Comparison of ENCODE assay signal across 8 cellular contexts in the genomic region with DNA sequence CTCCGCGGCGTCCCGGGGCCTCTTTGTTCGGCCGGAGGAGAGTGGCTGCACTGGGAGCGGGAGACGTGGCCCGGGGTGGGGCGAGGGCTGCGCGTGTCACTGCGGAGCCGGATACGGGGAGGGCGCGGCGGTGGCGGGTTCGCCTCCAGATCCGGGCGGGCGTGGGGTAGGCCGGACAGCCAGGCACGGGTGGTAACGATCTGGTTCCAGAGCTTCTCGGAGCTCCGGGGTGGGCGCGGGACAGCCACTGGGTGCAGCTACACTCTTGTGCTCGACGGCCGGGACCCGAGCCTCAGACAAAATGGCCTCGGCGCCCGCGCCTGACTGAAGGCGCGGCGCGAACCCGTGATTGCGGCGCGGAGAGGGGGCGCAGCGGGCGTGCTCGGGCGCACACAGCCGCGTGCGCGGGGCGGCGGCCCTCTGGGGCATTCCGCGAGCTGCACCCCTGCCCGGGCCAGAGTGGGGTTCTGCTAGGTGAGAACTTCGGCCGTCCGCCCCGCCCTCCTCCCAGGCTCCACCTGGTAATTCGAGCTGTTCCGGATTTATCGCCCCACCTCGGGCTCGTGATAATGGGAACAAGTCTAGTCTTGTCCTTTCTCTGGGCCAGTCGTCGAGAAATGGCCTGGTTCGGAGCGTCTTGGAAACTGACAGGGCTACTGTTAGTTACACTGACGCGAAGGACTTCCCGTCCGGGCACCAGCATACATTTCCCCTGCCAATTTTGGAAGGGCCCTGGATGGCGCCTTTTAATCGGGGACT. TPM values are rescaled to one million over a fixed set of nuclear protein-coding genes. Genes with fewer than 3 reads are reported as not detected.
DNase-seq lines count a peak whose midpoint lies in the region; ATAC-seq, FAIRE-seq and TF ChIP-seq lines count a peak whose summit lies in the region.

No MANE protein-coding gene starts in this region.

- in situ Hi-C loops in transverse colon (cut with MboI; ENCODE audit: low pct_ligation_motif_present in 1 of 4, low pct_unique_long_range_greater_than_20kb in 1 of 4, low sequenced_read_pairs in 3 of 4): no loop called here

- TF ChIP-seq CTCF in pancreas (IDR thresholded peaks at IDR 0.05) (no peak), transverse colon (IDR thresholded peaks at IDR 0.05) (no peak)

- H3K36me3 Mint-ChIP-seq in activated naive CD8-positive, alpha-beta T cell: peaks cover 5% of the 10 kb centered on the region

- no peaks in the 10 kb centered on the region for H3K27me3 Mint-ChIP-seq in activated naive CD8-positive, alpha-beta T cell

- DNase-seq in H4 (ENCODE audit: low spot score): peak; percentile 58
- DNase-seq in LoVo (ENCODE audit: low spot score): peak; percentile 87
- peak; percentile 83 for DNase-seq in Right ventricle myocardium superior
- peak; percentile 91 to 95 (median 92) for DNase-seq in pancreas
- DNase-seq in transverse colon: peak; percentile 93

- H3K9me3 ChIP-seq in pancreas (no peaks in the 10 kb centered on the region), transverse colon (no peaks in the 10 kb centered on the region)

- H3K4me3 ChIP-seq in pancreas (peak overlapping the region; percentile 77 to 98 (median 86)), transverse colon (peak overlapping the region; percentile 86 to 98 (median 90))

- no peaks in the 10 kb centered on the region for H3K9me3 Mint-ChIP-seq in activated naive CD8-positive, alpha-beta T cell (ENCODE audit: low read depth)

- H3K4me1 Mint-ChIP-seq in activated naive CD8-positive, alpha-beta T cell (ENCODE audit: low read depth): peaks cover 42% of the 10 kb centered on the region

- H3K27me3 ChIP-seq in pancreas (no peaks in the 10 kb centered on the region), transverse colon (no peaks in the 10 kb centered on the region)

- H3K36me3 ChIP-seq in pancreas: peaks cover 5 to 23% (median 6%) of the 10 kb centered on the region in 3 donors
- H3K36me3 ChIP-seq in transverse colon: peaks cover 0 to 18% (median 5%) of the 10 kb centered on the region in 4 donors

- TF ChIP-seq POLR2A in transverse colon (IDR thresholded peaks at IDR 0.05): peak; percentile 77

- ATAC-seq in SK-N-SH treated with all-trans-retinoic acid at 6 μM for 48 hours: peak; percentile 62
- ATAC-seq in Right ventricle myocardium superior (ENCODE audit: poor library complexity): peak; percentile 67
- ATAC-seq in pancreas: peak; percentile 52 to 76 (median 61)

- peak overlapping the region; percentile 96 for H3K4me3 Mint-ChIP-seq in activated naive CD8-positive, alpha-beta T cell

- peak overlapping the region; percentile 94 for H3K27ac Mint-ChIP-seq in activated naive CD8-positive, alpha-beta T cell

- no peak for TF ChIP-seq EP300 in transverse colon (IDR thresholded peaks at IDR 0.05; ENCODE audit: low read depth)

- peak; percentile 44 for FAIRE-seq in G401.6 (lab: Jason Lieb, UNC)
- no peak for FAIRE-seq in pancreas (lab: Jason Lieb, UNC)

- H3K4me1 ChIP-seq in pancreas (peaks cover 31 to 34% (median 32%) of the 10 kb centered on the region in 3 donors), transverse colon (peaks cover 12 to 53% (median 24%) of the 10 kb centered on the region in 4 donors)

- WGBS in pancreas, 2 donors: 0 to 1% methylated on average over 31 to 79 of the region's 79 CpGs
- WGBS in transverse colon (ENCODE audit: low coverage in 1 of 2), 2 donors: 0% methylated on average over 62 of the region's 79 CpGs; no CpG with 5 or more reads in 1 of the 2 donors

- intact Hi-C loops in Right ventricle myocardium superior (cut with DNase I): loop anchor here (5.0 kb wide), 1 partner anchor 64 kb away; a partner anchor contains a TSS
- intact Hi-C loops in pancreas (cut with DNase I): loop anchor here in 1 of 3 donors (5.0 to 10.0 kb wide), 2 partner anchors 49 to 116 kb away; no protein-coding TSS in a partner anchor
- intact Hi-C loops in transverse colon (cut with DNase I; ENCODE audit: low total_unique reads): loop anchor here (5.0 kb wide), 1 partner anchor 221 kb away; no protein-coding TSS in a partner anchor

- H3K27ac ChIP-seq in pancreas (peak overlapping the region; percentile 100), transverse colon (peak overlapping the region; percentile 99 to 100 (median 100))

TF ChIP-seq in SK-N-SH treated with all-trans-retinoic acid at 6 μM for 48 hours, 23 proteins besides CTCF, POLR2A, EP300 and RAD21 (continues in another document):
- TF ChIP-seq ZNF70 (CRISPR knock-in tag; IDR thresholded peaks at IDR 0.05): no peak
- TF ChIP-seq, protein P1, sequence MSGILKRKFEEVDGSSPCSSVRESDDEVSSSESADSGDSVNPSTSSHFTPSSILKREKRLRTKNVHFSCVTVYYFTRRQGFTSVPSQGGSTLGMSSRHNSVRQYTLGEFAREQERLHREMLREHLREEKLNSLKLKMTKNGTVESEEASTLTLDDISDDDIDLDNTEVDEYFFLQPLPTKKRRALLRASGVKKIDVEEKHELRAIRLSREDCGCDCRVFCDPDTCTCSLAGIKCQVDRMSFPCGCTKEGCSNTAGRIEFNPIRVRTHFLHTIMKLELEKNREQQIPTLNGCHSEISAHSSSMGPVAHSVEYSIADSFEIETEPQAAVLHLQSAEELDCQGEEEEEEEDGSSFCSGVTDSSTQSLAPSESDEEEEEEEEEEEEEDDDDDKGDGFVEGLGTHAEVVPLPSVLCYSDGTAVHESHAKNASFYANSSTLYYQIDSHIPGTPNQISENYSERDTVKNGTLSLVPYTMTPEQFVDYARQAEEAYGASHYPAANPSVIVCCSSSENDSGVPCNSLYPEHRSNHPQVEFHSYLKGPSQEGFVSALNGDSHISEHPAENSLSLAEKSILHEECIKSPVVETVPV (CRISPR knock-in tag; IDR thresholded peaks at IDR 0.05): no peak
- TF ChIP-seq PPARA (CRISPR knock-in tag; IDR thresholded peaks at IDR 0.05; ENCODE audit: borderline replicate concordance): no peak
- TF ChIP-seq, protein P2, sequence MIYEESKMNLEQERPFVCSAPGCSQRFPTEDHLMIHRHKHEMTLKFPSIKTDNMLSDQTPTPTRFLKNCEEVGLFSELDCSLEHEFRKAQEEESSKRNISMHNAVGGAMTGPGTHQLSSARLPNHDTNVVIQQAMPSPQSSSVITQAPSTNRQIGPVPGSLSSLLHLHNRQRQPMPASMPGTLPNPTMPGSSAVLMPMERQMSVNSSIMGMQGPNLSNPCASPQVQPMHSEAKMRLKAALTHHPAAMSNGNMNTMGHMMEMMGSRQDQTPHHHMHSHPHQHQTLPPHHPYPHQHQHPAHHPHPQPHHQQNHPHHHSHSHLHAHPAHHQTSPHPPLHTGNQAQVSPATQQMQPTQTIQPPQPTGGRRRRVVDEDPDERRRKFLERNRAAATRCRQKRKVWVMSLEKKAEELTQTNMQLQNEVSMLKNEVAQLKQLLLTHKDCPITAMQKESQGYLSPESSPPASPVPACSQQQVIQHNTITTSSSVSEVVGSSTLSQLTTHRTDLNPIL (CRISPR knock-in tag; IDR thresholded peaks at IDR 0.05; ENCODE audit: low read depth): no peak
- no peak for TF ChIP-seq ZFP30 (CRISPR knock-in tag; IDR thresholded peaks at IDR 0.05)
- no peak for TF ChIP-seq SNAI2 (CRISPR knock-in tag; IDR thresholded peaks at IDR 0.05)
- TF ChIP-seq, protein P3, sequence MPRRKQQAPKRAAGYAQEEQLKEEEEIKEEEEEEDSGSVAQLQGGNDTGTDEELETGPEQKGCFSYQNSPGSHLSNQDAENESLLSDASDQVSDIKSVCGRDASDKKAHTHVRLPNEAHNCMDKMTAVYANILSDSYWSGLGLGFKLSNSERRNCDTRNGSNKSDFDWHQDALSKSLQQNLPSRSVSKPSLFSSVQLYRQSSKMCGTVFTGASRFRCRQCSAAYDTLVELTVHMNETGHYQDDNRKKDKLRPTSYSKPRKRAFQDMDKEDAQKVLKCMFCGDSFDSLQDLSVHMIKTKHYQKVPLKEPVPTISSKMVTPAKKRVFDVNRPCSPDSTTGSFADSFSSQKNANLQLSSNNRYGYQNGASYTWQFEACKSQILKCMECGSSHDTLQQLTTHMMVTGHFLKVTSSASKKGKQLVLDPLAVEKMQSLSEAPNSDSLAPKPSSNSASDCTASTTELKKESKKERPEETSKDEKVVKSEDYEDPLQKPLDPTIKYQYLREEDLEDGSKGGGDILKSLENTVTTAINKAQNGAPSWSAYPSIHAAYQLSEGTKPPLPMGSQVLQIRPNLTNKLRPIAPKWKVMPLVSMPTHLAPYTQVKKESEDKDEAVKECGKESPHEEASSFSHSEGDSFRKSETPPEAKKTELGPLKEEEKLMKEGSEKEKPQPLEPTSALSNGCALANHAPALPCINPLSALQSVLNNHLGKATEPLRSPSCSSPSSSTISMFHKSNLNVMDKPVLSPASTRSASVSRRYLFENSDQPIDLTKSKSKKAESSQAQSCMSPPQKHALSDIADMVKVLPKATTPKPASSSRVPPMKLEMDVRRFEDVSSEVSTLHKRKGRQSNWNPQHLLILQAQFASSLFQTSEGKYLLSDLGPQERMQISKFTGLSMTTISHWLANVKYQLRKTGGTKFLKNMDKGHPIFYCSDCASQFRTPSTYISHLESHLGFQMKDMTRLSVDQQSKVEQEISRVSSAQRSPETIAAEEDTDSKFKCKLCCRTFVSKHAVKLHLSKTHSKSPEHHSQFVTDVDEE (CRISPR knock-in tag; IDR thresholded peaks at IDR 0.05): no peak
- TF ChIP-seq ARNTL (CRISPR knock-in tag; IDR thresholded peaks at IDR 0.05; ENCODE audit: borderline replicate concordance, low read depth): no peak
- TF ChIP-seq, protein P4, sequence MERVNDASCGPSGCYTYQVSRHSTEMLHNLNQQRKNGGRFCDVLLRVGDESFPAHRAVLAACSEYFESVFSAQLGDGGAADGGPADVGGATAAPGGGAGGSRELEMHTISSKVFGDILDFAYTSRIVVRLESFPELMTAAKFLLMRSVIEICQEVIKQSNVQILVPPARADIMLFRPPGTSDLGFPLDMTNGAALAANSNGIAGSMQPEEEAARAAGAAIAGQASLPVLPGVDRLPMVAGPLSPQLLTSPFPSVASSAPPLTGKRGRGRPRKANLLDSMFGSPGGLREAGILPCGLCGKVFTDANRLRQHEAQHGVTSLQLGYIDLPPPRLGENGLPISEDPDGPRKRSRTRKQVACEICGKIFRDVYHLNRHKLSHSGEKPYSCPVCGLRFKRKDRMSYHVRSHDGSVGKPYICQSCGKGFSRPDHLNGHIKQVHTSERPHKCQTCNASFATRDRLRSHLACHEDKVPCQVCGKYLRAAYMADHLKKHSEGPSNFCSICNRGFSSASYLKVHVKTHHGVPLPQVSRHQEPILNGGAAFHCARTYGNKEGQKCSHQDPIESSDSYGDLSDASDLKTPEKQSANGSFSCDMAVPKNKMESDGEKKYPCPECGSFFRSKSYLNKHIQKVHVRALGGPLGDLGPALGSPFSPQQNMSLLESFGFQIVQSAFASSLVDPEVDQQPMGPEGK (CRISPR knock-in tag; IDR thresholded peaks at IDR 0.05; ENCODE audit: borderline replicate concordance): no peak
- TF ChIP-seq ESRRG (CRISPR knock-in tag; IDR thresholded peaks at IDR 0.05): no peak
- TF ChIP-seq TOX (CRISPR knock-in tag; IDR thresholded peaks at IDR 0.05; ENCODE audit: borderline replicate concordance): no peak
- no peak for TF ChIP-seq ZFP3 (CRISPR knock-in tag; IDR thresholded peaks at IDR 0.05)

RNA-seq across cellular contexts. Expression of a gene that starts 1.0 kb away (rescaled TPM):
- total RNA-seq in H4 (2014; rRNA removed; shearing (Covaris generic)): 35.8 and 106 TPM in 2 replicates
- 33.7 TPM for total RNA-seq in Right ventricle myocardium superior
- total RNA-seq in pancreas: 10 to 100 TPM; 24.8 to 77.8 (median 40.7) TPM
- polyA plus RNA-seq in pancreas: 10 to 100 TPM in 1 of 2 donors, 1 to 10 TPM in 1; 5.4 to 13.7 TPM
- 100 to 1,000 TPM in 1 of 4 donors, 10 to 100 TPM in 3; 31.4 to 100 (median 67.9) TPM for total RNA-seq in transverse colon

Comparison
In these comparisons a context has a peak if more than half of its experiments do, and no peak if none do; other contexts are left out.
1. Peak in every context shown above with its lines: DNase-seq, ATAC-seq, H3K4me3 ChIP-seq and H3K27ac ChIP-seq.